In the genomic region with DNA sequence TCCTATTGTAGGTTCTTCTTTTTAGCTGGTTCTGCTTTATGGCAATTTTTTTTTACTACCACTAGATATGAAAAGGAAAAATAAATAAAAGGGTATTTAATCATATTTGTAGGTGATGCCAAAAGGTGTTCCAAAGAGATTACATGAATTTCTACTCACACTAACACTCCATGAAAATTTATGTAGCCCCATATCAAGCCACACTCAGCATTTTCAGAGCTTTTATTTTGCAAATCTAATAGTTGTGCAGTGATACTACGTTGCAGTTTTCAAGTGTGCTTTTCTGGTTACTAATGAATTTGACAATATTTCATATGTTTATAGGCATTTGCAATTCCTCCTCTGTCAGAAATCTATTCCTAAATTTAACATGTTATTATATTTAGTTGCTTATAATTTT, we compare ENCODE assay signal across 3 cellular contexts.
TF ChIP-seq lines count a peak whose summit lies in the region.

No MANE protein-coding gene starts in this region.

TF ChIP-seq in HepG2, 621 proteins besides CTCF, POLR2A, EP300 and RAD21 (continued from another document):
- peak; percentile 56 to 69 for TF ChIP-seq MAFK (conservative IDR thresholded peaks at IDR 0.05 in 1 of 2, IDR thresholded peaks at IDR 0.05 in 1 of 2; ENCODE audit: low read length in 2 of 2)

TF ChIP-seq in A549, 52 proteins besides CTCF, POLR2A, EP300 and RAD21:
- TF ChIP-seq, protein P1, sequence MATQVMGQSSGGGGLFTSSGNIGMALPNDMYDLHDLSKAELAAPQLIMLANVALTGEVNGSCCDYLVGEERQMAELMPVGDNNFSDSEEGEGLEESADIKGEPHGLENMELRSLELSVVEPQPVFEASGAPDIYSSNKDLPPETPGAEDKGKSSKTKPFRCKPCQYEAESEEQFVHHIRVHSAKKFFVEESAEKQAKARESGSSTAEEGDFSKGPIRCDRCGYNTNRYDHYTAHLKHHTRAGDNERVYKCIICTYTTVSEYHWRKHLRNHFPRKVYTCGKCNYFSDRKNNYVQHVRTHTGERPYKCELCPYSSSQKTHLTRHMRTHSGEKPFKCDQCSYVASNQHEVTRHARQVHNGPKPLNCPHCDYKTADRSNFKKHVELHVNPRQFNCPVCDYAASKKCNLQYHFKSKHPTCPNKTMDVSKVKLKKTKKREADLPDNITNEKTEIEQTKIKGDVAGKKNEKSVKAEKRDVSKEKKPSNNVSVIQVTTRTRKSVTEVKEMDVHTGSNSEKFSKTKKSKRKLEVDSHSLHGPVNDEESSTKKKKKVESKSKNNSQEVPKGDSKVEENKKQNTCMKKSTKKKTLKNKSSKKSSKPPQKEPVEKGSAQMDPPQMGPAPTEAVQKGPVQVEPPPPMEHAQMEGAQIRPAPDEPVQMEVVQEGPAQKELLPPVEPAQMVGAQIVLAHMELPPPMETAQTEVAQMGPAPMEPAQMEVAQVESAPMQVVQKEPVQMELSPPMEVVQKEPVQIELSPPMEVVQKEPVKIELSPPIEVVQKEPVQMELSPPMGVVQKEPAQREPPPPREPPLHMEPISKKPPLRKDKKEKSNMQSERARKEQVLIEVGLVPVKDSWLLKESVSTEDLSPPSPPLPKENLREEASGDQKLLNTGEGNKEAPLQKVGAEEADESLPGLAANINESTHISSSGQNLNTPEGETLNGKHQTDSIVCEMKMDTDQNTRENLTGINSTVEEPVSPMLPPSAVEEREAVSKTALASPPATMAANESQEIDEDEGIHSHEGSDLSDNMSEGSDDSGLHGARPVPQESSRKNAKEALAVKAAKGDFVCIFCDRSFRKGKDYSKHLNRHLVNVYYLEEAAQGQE (IDR thresholded peaks at IDR 0.05): no peak
- no peak for TF ChIP-seq HEYL (CRISPR knock-in tag; IDR thresholded peaks at IDR 0.05)
- TF ChIP-seq BHLHE40 (IDR thresholded peaks at IDR 0.05; ENCODE audit: low read depth, low read length): no peak
- peak; percentile 30 for TF ChIP-seq MAFK (IDR thresholded peaks at IDR 0.05; ENCODE audit: partially characterized antibody)
- no peak for TF ChIP-seq RFX5 (IDR thresholded peaks at IDR 0.05)
- TF ChIP-seq TFCP2L1 (CRISPR knock-in tag; IDR thresholded peaks at IDR 0.05): no peak
- TF ChIP-seq KDM1A (IDR thresholded peaks at IDR 0.05; ENCODE audit: low read depth): no peak
- TF ChIP-seq, protein P2, sequence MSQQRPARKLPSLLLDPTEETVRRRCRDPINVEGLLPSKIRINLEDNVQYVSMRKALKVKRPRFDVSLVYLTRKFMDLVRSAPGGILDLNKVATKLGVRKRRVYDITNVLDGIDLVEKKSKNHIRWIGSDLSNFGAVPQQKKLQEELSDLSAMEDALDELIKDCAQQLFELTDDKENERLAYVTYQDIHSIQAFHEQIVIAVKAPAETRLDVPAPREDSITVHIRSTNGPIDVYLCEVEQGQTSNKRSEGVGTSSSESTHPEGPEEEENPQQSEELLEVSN (IDR thresholded peaks at IDR 0.05; ENCODE audit: borderline replicate concordance, low read depth): no peak
TF ChIP-seq in A549: peak in this region for 1.

TF ChIP-seq in SK-N-SH treated with all-trans-retinoic acid at 6 μM for 48 hours, 23 proteins besides CTCF, POLR2A, EP300 and RAD21 (continued from another document):
- TF ChIP-seq CREB5 (CRISPR knock-in tag; IDR thresholded peaks at IDR 0.05; ENCODE audit: low read depth) (no peak), ESRRG (CRISPR knock-in tag; IDR thresholded peaks at IDR 0.05) (no peak), ZNF70 (CRISPR knock-in tag; IDR thresholded peaks at IDR 0.05) (no peak), TOX (CRISPR knock-in tag; IDR thresholded peaks at IDR 0.05; ENCODE audit: borderline replicate concordance) (no peak), ZC3H10 (CRISPR knock-in tag; IDR thresholded peaks at IDR 0.05) (no peak), OSR1 (CRISPR knock-in tag; IDR thresholded peaks at IDR 0.05) (no peak), ISL1 (CRISPR knock-in tag; IDR thresholded peaks at IDR 0.05) (no peak), PPARA (CRISPR knock-in tag; IDR thresholded peaks at IDR 0.05; ENCODE audit: borderline replicate concordance) (no peak), GLIS3 (CRISPR knock-in tag; IDR thresholded peaks at IDR 0.05) (no peak)
